ENCODE assay signal across 8 cellular contexts in the genomic region with DNA sequence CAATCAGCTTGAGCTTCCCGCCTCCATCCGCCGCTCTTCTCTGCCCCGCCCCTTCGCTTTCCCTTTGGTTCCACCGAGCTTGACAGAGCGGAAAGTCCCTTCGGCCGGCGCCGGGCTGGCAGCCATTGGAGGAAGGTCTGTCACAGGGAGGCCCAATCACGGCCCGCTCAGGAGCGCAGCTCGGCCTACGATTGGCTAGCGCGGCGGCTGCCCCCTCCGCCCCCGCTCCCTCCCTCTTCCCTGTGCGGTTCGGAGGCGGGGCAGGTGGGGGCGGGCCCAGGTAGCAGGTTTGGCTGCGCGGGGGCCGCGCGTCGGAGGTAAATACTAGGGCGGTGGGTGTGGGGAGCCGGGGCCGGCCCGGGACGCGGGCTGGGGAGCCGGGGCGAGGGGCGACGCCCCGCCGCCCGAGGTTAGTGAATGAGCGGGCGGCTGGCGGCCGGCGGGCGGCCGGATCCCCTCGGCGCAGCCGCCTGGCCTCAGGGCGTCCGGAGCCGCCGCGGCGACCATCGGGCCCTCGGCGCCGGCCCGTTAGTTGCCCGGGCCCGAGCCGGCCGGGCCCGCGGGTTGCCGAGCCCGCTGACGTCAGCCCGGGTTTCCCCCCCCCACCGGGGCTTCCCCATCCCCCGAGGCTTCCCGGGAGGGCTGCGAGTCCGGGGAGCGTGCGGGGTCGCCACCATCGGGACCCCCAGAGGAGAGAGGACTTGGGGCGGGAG. TPM values are rescaled to one million over a fixed set of nuclear protein-coding genes. Genes with fewer than 3 reads are reported as not detected.
DNase-seq lines count a peak whose midpoint lies in the region; ATAC-seq and TF ChIP-seq lines count a peak whose summit lies in the region.

A gene (plus strand): TSS at position 279 of the 713 bp plus-strand sequence. CDS start 7,613 bp downstream, outside the sequence.

- no peaks in the 10 kb centered on the region for H4K20me1 ChIP-seq in KMS-11 (ENCODE audit: insufficient read depth)

- H3K36me3 ChIP-seq in KMS-11 (ENCODE audit: insufficient read depth) (no peaks in the 10 kb centered on the region), Peyer's patch (peaks cover 0 to 4% (median 0%) of the 10 kb centered on the region in 3 donors), muscle layer of colon (ENCODE audit: insufficient read depth, low read length) (no peaks in the 10 kb centered on the region)

- TF ChIP-seq CTCF in KMS-11 (conservative IDR thresholded peaks at IDR 0.05; ENCODE audit: low read depth, low read length) (no peak), Peyer's patch (IDR thresholded peaks at IDR 0.05) (peak in 1 of 6 experiments; percentile 3)

- H3K4me1 ChIP-seq in KMS-11 (ENCODE audit: low read depth, poor library complexity, severe bottlenecking) (peaks cover 20% of the 10 kb centered on the region), Peyer's patch (peaks cover 0 to 21% (median 13%) of the 10 kb centered on the region in 4 donors), muscle layer of colon (ENCODE audit: insufficient read depth, low read length) (peaks cover 11% of the 10 kb centered on the region)

- TF ChIP-seq POLR2A in Peyer's patch (IDR thresholded peaks at IDR 0.05), result peak; percentile 30 to 60

- peak within 1 kb of the TSS; percentile 84 for H3K27ac ChIP-seq in KMS-11
- peak within 1 kb of the TSS; percentile 94 to 100 (median 96) for H3K27ac ChIP-seq in Peyer's patch
- H3K27ac ChIP-seq in muscle layer of colon (ENCODE audit: low read depth, low read length), result peak within 1 kb of the TSS; percentile 79

- DNase-seq in DMS53 treated with DMSO at 0.1 percent for 48 hours (lab: John Stamatoyannopoulos, UW; ENCODE audit: unreplicated experiment) (peak; percentile 98), Peyer's patch (peak; percentile 99 to 100 (median 99))
- peak; percentile 98 to 99 for DNase-seq in activated T-cell treated with anti-CD3 and anti-CD28 coated beads, Interleukin-2, amount 50 U/mL, for 48 hours
- DNase-seq in stimulated activated CD8-positive, alpha-beta memory T cell treated with anti-CD3 and anti-CD28 coated beads, Interleukin-7, amount 100 ng/mL, for 24 hours (ENCODE audit: low read depth), result peak; percentile 97

- H3K79me2 ChIP-seq in KMS-11 (ENCODE audit: insufficient read depth, low read depth), result no peaks in the 10 kb centered on the region

- no peaks in the 10 kb centered on the region for H3K9me3 ChIP-seq in Peyer's patch
- no peaks in the 10 kb centered on the region for H3K9me3 ChIP-seq in muscle layer of colon (ENCODE audit: low read length)

- peak within 1 kb of the TSS; percentile 71 for H3K4me2 ChIP-seq in KMS-11

- H3K27me3 ChIP-seq in KMS-11 (ENCODE audit: insufficient read depth, low read depth), result no peaks in the 10 kb centered on the region
- H3K27me3 ChIP-seq in Peyer's patch, result no peaks in the 10 kb centered on the region
- no peaks in the 10 kb centered on the region for H3K27me3 ChIP-seq in muscle layer of colon (ENCODE audit: control insufficient read depth in 1 of 2, insufficient read depth in 2 of 2, low read length in 2 of 2)

- ATAC-seq in GM21737 (IDR thresholded peaks at IDR 0.05; ENCODE audit: unreplicated experiment), result peak; percentile 93
- peak; percentile 98 for ATAC-seq in esophagus mucosa

- H2AFZ ChIP-seq in KMS-11 (ENCODE audit: low read depth), result peak within 1 kb of the TSS; percentile 86

- peak within 1 kb of the TSS; percentile 94 for H3K9ac ChIP-seq in KMS-11
- peak within 1 kb of the TSS; percentile 59 for H3K9ac ChIP-seq in muscle layer of colon (ENCODE audit: low read length)

- no peak within 1 kb of the TSS for H3K4me3 ChIP-seq in KMS-11 (IDR thresholded peaks at IDR 0.05; ENCODE audit: insufficient read depth, low read depth, low read length)
- peak within 1 kb of the TSS; percentile 95 to 100 (median 98) for H3K4me3 ChIP-seq in Peyer's patch
- H3K4me3 ChIP-seq in muscle layer of colon (ENCODE audit: low read depth in 1 of 2, low read length in 2 of 2), result peak within 1 kb of the TSS; percentile 70 to 87

RNA-seq across cellular contexts. Expression of the gene that starts here (rescaled TPM):
- total RNA-seq in Peyer's patch (10 to 100 TPM; 24.3 to 56.1 (median 30.0) TPM), esophagus mucosa (26.7 TPM)
